Comparison of ENCODE assay signal across 19 cellular contexts in the genomic region with DNA sequence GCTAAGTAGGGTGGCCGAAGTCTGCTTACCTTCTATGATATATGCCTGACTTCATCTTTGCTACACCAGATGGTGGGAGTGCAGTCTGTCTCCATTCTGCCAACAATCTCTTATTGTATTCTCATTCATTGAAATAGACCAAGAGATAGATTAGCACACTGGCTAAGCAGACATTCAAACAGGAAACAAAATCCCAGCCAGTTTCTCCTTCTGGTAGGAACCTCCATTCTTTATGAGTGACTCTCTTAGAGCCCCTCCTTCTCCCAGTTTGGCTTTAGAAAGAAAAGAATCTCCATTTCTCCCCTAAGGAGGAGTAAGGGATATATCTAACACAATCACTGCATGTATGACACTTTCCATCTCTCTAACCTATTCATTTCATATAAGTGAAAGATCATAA.
DNase-seq lines count a peak whose midpoint lies in the region; ATAC-seq and TF ChIP-seq lines count a peak whose summit lies in the region.
"Had no signal": no experiment of that assay in that cellular context is flagged by ENCODE, and none has a peak within 500 bp of the region (broad histone marks: within the 10 kb centered on the region; RNA-seq: fewer than 3 reads in every experiment).

No MANE protein-coding gene starts in this region.

- H3K27me3 Mint-ChIP-seq in activated CD8-positive, alpha-beta T cell treated with anti-CD3 and anti-CD28 coated beads for 36 hours, result no peaks in the 10 kb centered on the region
- H3K27me3 Mint-ChIP-seq: dendritic cell treated with granulocyte-macrophage colony-stimulating factor and Interleukin-4, amounts not matched to agents 40 ng/mL and 50 ng/mL, for 4 days; memory B cell had no signal

- POLR2A ChIA-PET in activated CD8-positive, alpha-beta T cell treated with anti-CD3 and anti-CD28 coated beads for 36 hours (lab: Charles Lee), result interaction anchor here (1.2 kb wide), 1 partner anchor 17 kb away, joined by 3 read pairs; no protein-coding TSS in a partner anchor

- peak overlapping the region; percentile 89 for H3K27ac Mint-ChIP-seq in activated CD8-positive, alpha-beta T cell treated with anti-CD3 and anti-CD28 coated beads for 36 hours
- H3K27ac Mint-ChIP-seq: dendritic cell treated with granulocyte-macrophage colony-stimulating factor and Interleukin-4, amounts not matched to agents 40 ng/mL and 50 ng/mL, for 4 days; memory B cell; T-helper 1 cell treated with Interleukin-12 subunit alpha and Interleukin-12 subunit beta and Interleukin-4 antibody, amounts not matched to agents 30 μg/mL and 1 μg/mL, for 36 hours had no signal

- H3K4me3 ChIP-seq in AG10803 (ENCODE audit: low read length) (no peak overlapping the region), fibroblast of pulmonary artery (replicated peaks; ENCODE audit: low read depth, low read length) (no peak overlapping the region)
- H3K4me3 ChIP-seq: thyroid gland had no signal

- DNase-seq in AG10803 (ENCODE audit: low read depth) (peak; percentile 45), EL (peak; percentile 39), fibroblast of pulmonary artery (ENCODE audit: low read depth) (peak; percentile 60), C1 segment of cervical spinal cord (lab: John Stamatoyannopoulos, UW) (no peak)
- no peak for DNase-seq in activated CD8-positive, alpha-beta T cell treated with anti-CD3 and anti-CD28 coated beads for 36 hours
- DNase-seq: activated CD4-positive, CD25-positive, alpha-beta regulatory T cell; aorta; NCI-H82; stimulated activated CD4-positive, alpha-beta T cell treated with anti-CD3 and anti-CD28 coated beads, Interleukin-4, amount 100 ng/mL, for 1 hour; stimulated activated CD8-positive, alpha-beta memory T cell treated with anti-CD3 and anti-CD28 coated beads, Interleukin-4, amount 100 ng/mL, for 48 hours; thyroid gland had no signal

- peaks cover 20% of the 10 kb centered on the region for H3K36me3 Mint-ChIP-seq in activated CD8-positive, alpha-beta T cell treated with anti-CD3 and anti-CD28 coated beads for 36 hours (ENCODE audit: low read depth)
- H3K36me3 Mint-ChIP-seq: memory B cell had no signal

- H3K4me3 Mint-ChIP-seq in activated CD8-positive, alpha-beta T cell treated with anti-CD3 and anti-CD28 coated beads for 36 hours, result no peak overlapping the region
- H3K4me3 Mint-ChIP-seq: dendritic cell treated with granulocyte-macrophage colony-stimulating factor and Interleukin-4, amounts not matched to agents 40 ng/mL and 50 ng/mL, for 4 days; memory B cell; T-helper 1 cell treated with Interleukin-12 subunit alpha and Interleukin-12 subunit beta and Interleukin-4 antibody, amounts not matched to agents 30 μg/mL and 1 μg/mL, for 36 hours had no signal

- ATAC-seq in activated CD8-positive, alpha-beta T cell treated with anti-CD3 and anti-CD28 coated beads for 36 hours, result no peak
- ATAC-seq in GM21723 (IDR thresholded peaks at IDR 0.05; ENCODE audit: unreplicated experiment), result no peak
- no peak for ATAC-seq in HG02852 (IDR thresholded peaks at IDR 0.05; ENCODE audit: unreplicated experiment)
- ATAC-seq in GM19328 (IDR thresholded peaks at IDR 0.05; ENCODE audit: unreplicated experiment), result no peak
- ATAC-seq: HCT116, sciatic nerve had no signal

- TF ChIP-seq CTCF in AG10803 (conservative IDR thresholded peaks at IDR 0.05; ENCODE audit: low read length) (no peak), fibroblast of pulmonary artery (IDR thresholded peaks at IDR 0.05; ENCODE audit: low read length, missing control alignments) (no peak)
- TF ChIP-seq CTCF in activated CD8-positive, alpha-beta T cell treated with anti-CD3 and anti-CD28 coated beads for 36 hours (IDR thresholded peaks at IDR 0.05), result no peak

- peaks cover 78% of the 10 kb centered on the region for H3K4me1 Mint-ChIP-seq in activated CD8-positive, alpha-beta T cell treated with anti-CD3 and anti-CD28 coated beads for 36 hours (ENCODE audit: low read depth)
- H3K4me1 Mint-ChIP-seq: memory B cell had no signal

- H3K9me3 Mint-ChIP-seq in activated CD8-positive, alpha-beta T cell treated with anti-CD3 and anti-CD28 coated beads for 36 hours, result peaks cover 7% of the 10 kb centered on the region
- H3K9me3 Mint-ChIP-seq: dendritic cell treated with granulocyte-macrophage colony-stimulating factor and Interleukin-4, amounts not matched to agents 40 ng/mL and 50 ng/mL, for 4 days; memory B cell; T-helper 1 cell treated with Interleukin-12 subunit alpha and Interleukin-12 subunit beta and Interleukin-4 antibody, amounts not matched to agents 30 μg/mL and 1 μg/mL, for 36 hours had no signal

- intact Hi-C loops in activated CD8-positive, alpha-beta T cell treated with anti-CD3 and anti-CD28 coated beads for 36 hours (cut with micrococcal nuclease), result no loop called here

- CTCF ChIA-PET in activated CD8-positive, alpha-beta T cell treated with anti-CD3 and anti-CD28 coated beads for 36 hours (lab: Charles Lee), result no interaction called here

Comparison
In these comparisons a context has a peak if more than half of its experiments do, and no peak if none do; other contexts are left out.
1. DNase-seq: peak in AG10803 (single experiment), EL (single experiment) and fibroblast of pulmonary artery (single experiment); none in activated CD8-positive, alpha-beta T cell treated with anti-CD3 and anti-CD28 coated beads for 36 hours (single experiment) and C1 segment of cervical spinal cord (0 of 14).